In the genomic region with DNA sequence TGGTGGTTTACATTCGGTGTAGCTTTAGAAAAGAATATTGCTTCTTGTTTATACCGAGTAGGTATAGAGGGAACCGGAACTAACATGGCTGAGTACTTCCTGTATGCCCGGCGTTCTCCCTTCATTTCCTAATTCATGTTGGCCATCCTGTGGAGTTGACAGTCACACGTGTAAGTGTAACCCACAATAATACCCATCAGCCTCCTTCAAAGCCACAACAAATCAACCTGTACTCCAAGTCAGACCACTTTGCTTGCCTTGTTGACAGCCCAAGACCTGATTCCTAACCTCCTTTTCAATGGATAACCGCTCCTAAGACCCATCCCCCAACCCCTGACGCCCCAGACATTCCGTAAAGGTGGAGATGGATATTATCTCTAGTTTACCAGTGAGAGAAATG, we compare ENCODE assay signal across 10 cellular contexts. TPM values are rescaled to one million over a fixed set of nuclear protein-coding genes. Genes with fewer than 3 reads are reported as not detected.
A peak's percentile ranks its signal among the peaks of the same experiment; 100 is the strongest.
DNase-seq lines count a peak whose midpoint lies in the region; ATAC-seq, FAIRE-seq and TF ChIP-seq lines count a peak whose summit lies in the region.
"Had no signal": no experiment of that assay in that cellular context is flagged by ENCODE, and none has a peak within 500 bp of the region (broad histone marks: within the 10 kb centered on the region; RNA-seq: fewer than 3 reads in every experiment).

No MANE protein-coding gene starts in this region.

- H4K20me1 ChIP-seq in keratinocyte (ENCODE audit: control insufficient read depth, extremely low read depth, insufficient read depth, low read length) = no peaks in the 10 kb centered on the region

- H2AFZ ChIP-seq in ACC112 (ENCODE audit: low read length, unreplicated experiment) = peak overlapping the region; percentile 47
- H2AFZ ChIP-seq in keratinocyte (ENCODE audit: control insufficient read depth, low read length) = peak overlapping the region; percentile 6

- H3K4me1 ChIP-seq in ACC112 (ENCODE audit: control insufficient read depth, insufficient read depth, low read length, unreplicated experiment) (no peaks in the 10 kb centered on the region), keratinocyte (ENCODE audit: control insufficient read depth, extremely low read depth, insufficient read depth, low read length) (no peaks in the 10 kb centered on the region), tibial artery (peaks cover 0 to 6% (median 0%) of the 10 kb centered on the region in 4 donors)

- no peak for TF ChIP-seq POLR2A in GM12891 (IDR thresholded peaks at IDR 0.05; ENCODE audit: low read depth, low read length)

- peak overlapping the region; percentile 48 for H3K4me3 Mint-ChIP-seq in activated CD8-positive, alpha-beta T cell treated with anti-CD3 and anti-CD28 coated beads for 36 hours
- H3K4me3 Mint-ChIP-seq: T-helper 17 cell had no signal

- H3K27ac ChIP-seq in ACC112 (ENCODE audit: low read depth, low read length) (no peak overlapping the region), keratinocyte (ENCODE audit: control insufficient read depth, insufficient read depth, low read length) (no peak overlapping the region), tibial artery (no peak overlapping the region)

- ATAC-seq in activated CD8-positive, alpha-beta T cell treated with anti-CD3 and anti-CD28 coated beads for 36 hours = no peak
- ATAC-seq: T-helper 17 cell had no signal

- CTCF ChIA-PET in activated CD8-positive, alpha-beta T cell treated with anti-CD3 and anti-CD28 coated beads for 36 hours (lab: Charles Lee) = interaction anchor here (0.9 to 2.8 kb wide), 8 partner anchors 12 to 670 kb away, joined by 3 to 23 read pairs (median 6); no protein-coding TSS in a partner anchor

- H3K79me2 ChIP-seq in ACC112 (ENCODE audit: control insufficient read depth, insufficient read depth, low read length, unreplicated experiment) (no peaks in the 10 kb centered on the region), keratinocyte (ENCODE audit: control insufficient read depth, insufficient read depth, low read length) (no peaks in the 10 kb centered on the region)

- H3K9me3 Mint-ChIP-seq in activated CD8-positive, alpha-beta T cell treated with anti-CD3 and anti-CD28 coated beads for 36 hours = no peaks in the 10 kb centered on the region

- POLR2A ChIA-PET in activated CD8-positive, alpha-beta T cell treated with anti-CD3 and anti-CD28 coated beads for 36 hours (lab: Charles Lee) = no interaction called here

- intact Hi-C loops in activated CD8-positive, alpha-beta T cell treated with anti-CD3 and anti-CD28 coated beads for 36 hours (cut with micrococcal nuclease) = loop anchor here (5.0 to 10.0 kb wide), 2 partner anchors 111 to 628 kb away; no protein-coding TSS in a partner anchor
- intact Hi-C loops in tibial artery (cut with DNase I; ENCODE audit: low total_unique reads) = loop anchor here (2.0 kb wide), 1 partner anchor 571 kb away; no protein-coding TSS in a partner anchor

- H3K27me3 Mint-ChIP-seq in activated CD8-positive, alpha-beta T cell treated with anti-CD3 and anti-CD28 coated beads for 36 hours = peaks cover 7% of the 10 kb centered on the region

- H3K27me3 ChIP-seq in ACC112 (ENCODE audit: insufficient read depth, low read length) (no peaks in the 10 kb centered on the region), keratinocyte (ENCODE audit: control insufficient read depth, extremely low read depth, insufficient read depth, low read length) (no peaks in the 10 kb centered on the region), tibial artery (no peaks in the 10 kb centered on the region)

- FAIRE-seq in GM12891 (lab: Jason Lieb, UNC) (peak; percentile 73), keratinocyte (lab: Jason Lieb, UNC) (peak; percentile 41)

- H3K27ac Mint-ChIP-seq in activated CD8-positive, alpha-beta T cell treated with anti-CD3 and anti-CD28 coated beads for 36 hours = peak overlapping the region; percentile 29
- H3K27ac Mint-ChIP-seq: T-helper 17 cell had no signal

- H3K36me3 ChIP-seq in ACC112 (ENCODE audit: insufficient read depth, low read length) (no peaks in the 10 kb centered on the region), keratinocyte (ENCODE audit: control insufficient read depth in 2 of 2, extremely low read depth in 1 of 2, insufficient read depth in 2 of 2, low read length in 2 of 2) (no peaks in the 10 kb centered on the region), tibial artery (no peaks in the 10 kb centered on the region)

- no peak overlapping the region for H3K4me3 ChIP-seq in ACC112 (ENCODE audit: low read depth, low read length)
- H3K4me3 ChIP-seq in keratinocyte (ENCODE audit: control insufficient read depth in 2 of 3, extremely low read depth in 1 of 3, insufficient read depth in 2 of 3, low read depth in 1 of 3, low read length in 3 of 3) = no peak overlapping the region
- no peak overlapping the region for H3K4me3 ChIP-seq in tibial artery

- H3K9me1 ChIP-seq in keratinocyte (ENCODE audit: control insufficient read depth, extremely low read depth, insufficient read depth, low read length) = no peaks in the 10 kb centered on the region

- H3K9me3 ChIP-seq in keratinocyte (ENCODE audit: control insufficient read depth, low read depth, low read length) (no peaks in the 10 kb centered on the region), tibial artery (no peaks in the 10 kb centered on the region)

- TF ChIP-seq CTCF in activated CD8-positive, alpha-beta T cell treated with anti-CD3 and anti-CD28 coated beads for 36 hours (IDR thresholded peaks at IDR 0.05) = no peak
- TF ChIP-seq CTCF in keratinocyte (optimal IDR thresholded peaks at IDR 0.05 in 1 of 3, IDR thresholded peaks at IDR 0.05 in 1 of 3, conservative IDR thresholded peaks at IDR 0.05 in 1 of 3; ENCODE audit: extremely low read depth in 1 of 3, insufficient read depth in 2 of 3, low read length in 3 of 3) = no peak
- TF ChIP-seq CTCF in tibial artery (IDR thresholded peaks at IDR 0.05) = no peak

- dilution Hi-C loops in keratinocyte (cut with MboI; ENCODE audit: extremely low pct_ligation_motif_present, low sequenced_read_pairs) = loop anchor here (25.0 kb wide), 1 partner anchor 658 kb away; a partner anchor contains a TSS

- H3K4me1 Mint-ChIP-seq in activated CD8-positive, alpha-beta T cell treated with anti-CD3 and anti-CD28 coated beads for 36 hours (ENCODE audit: low read depth) = peaks cover 20% of the 10 kb centered on the region

- H3K4me2 ChIP-seq in keratinocyte (ENCODE audit: control insufficient read depth, extremely low read depth, insufficient read depth, low read depth, low read length) = no peak overlapping the region

- DNase-seq in GM12891 (ENCODE audit: insufficient read length, low spot score) = no peak
- peak; percentile 2 for DNase-seq in activated CD8-positive, alpha-beta T cell treated with anti-CD3 and anti-CD28 coated beads for 36 hours
- no peak for DNase-seq in keratinocyte (ENCODE audit: low read depth, low spot score)
- DNase-seq in 8988T = no peak
- DNase-seq in tibial artery = no peak
- no peak for DNase-seq in NCI-H526 (lab: John Stamatoyannopoulos, UW)
- no peak for DNase-seq in central memory CD4-positive, alpha-beta T cell
- DNase-seq: T-helper 17 cell had no signal

- no peaks in the 10 kb centered on the region for H3K36me3 Mint-ChIP-seq in activated CD8-positive, alpha-beta T cell treated with anti-CD3 and anti-CD28 coated beads for 36 hours (ENCODE audit: low read depth)

- H3K9ac ChIP-seq in keratinocyte (ENCODE audit: control insufficient read depth, extremely low read depth, insufficient read depth, low read length) = no peak overlapping the region

TF ChIP-seq in GM12891, 5 proteins besides CTCF, POLR2A, EP300 and RAD21:
- TF ChIP-seq POU2F2 (IDR thresholded peaks at IDR 0.05; ENCODE audit: low read depth, low read length) = no peak
- TF ChIP-seq TAF1 (IDR thresholded peaks at IDR 0.05; ENCODE audit: low read depth, low read length) = no peak
- TF ChIP-seq POLR2AphosphoS5 (IDR thresholded peaks at IDR 0.05; ENCODE audit: low read depth, low read length) = no peak
- TF ChIP-seq SPI1 (IDR thresholded peaks at IDR 0.05; ENCODE audit: low read depth, low read length) = no peak
- no peak for TF ChIP-seq PAX5 (IDR thresholded peaks at IDR 0.05; ENCODE audit: insufficient read depth, low read length, severe bottlenecking)

RNA-seq across cellular contexts. Expression of a gene that starts 42.1 kb away (rescaled TPM):
- polyA plus RNA-seq in GM12891 (2012; ENCODE audit: low read depth, missing spikeins) = not detected
- total RNA-seq in activated CD8-positive, alpha-beta T cell treated with anti-CD3 and anti-CD28 coated beads for 36 hours = not detected
- polyA plus RNA-seq in keratinocyte = not detected in 3 replicates
- polyA plus RNA-seq in keratinocyte (2011; ENCODE audit: low read depth) = not detected
- polyA plus RNA-seq in keratinocyte (2011; cell fraction: cytosol; rRNA removed) = not detected in 2 replicates
- not detected in 2 replicates for polyA plus RNA-seq in keratinocyte (2011; cell fraction: nucleus; rRNA removed)
- not detected in 2 replicates for polyA plus RNA-seq in keratinocyte (2012; ENCODE audit: low replicate concordance)
- not detected in 3 replicates for polyA minus RNA-seq in keratinocyte
- polyA minus RNA-seq in keratinocyte (2011; cell fraction: cytosol; rRNA and poly(A)+ RNA removed) = not detected
- polyA minus RNA-seq in keratinocyte (2011; cell fraction: nucleus; rRNA and poly(A)+ RNA removed) = not detected in 2 replicates
- total RNA-seq: LHCN-M2, T-helper 17 cell had no signal
